In the genomic region with DNA sequence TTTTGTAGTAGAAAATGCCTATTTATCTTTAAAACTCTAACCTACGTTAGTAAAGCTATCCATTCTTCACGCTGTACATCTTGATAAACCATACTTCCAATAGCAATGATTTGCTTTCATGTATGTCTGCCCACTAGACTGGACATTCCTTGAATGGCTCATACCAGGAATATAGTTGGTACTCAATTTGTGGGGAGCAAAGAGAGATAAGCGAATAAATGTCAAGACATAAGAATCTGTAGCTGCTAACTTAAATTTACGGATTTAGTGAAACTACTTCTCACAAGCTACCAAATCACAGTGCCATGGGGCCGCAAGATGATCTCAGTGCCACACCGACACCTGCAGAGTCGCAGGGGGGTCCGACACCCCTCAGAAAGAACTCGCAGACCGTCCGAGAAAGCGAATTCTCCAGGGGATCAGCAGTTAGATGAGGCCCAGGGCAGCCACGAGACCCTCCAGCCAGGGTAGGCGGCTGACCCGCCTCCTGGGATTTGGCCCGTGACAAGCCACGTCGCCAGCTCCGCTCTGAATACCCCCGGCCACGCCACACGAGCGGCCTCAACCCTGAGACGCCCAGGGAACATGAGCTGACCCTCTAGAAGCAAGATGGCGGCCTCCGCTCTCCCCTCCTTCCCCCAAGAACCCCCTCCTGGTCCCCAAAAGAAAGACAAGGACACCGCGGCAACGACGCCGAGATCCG, we compare ENCODE assay signal across 1 cellular context.
TF ChIP-seq lines count a peak whose summit lies in the region.

No MANE protein-coding gene starts in this region.

TF ChIP-seq in GM23338, 12 proteins besides CTCF, POLR2A, EP300 and RAD21 (continued from another document):
- TF ChIP-seq, protein P1, sequence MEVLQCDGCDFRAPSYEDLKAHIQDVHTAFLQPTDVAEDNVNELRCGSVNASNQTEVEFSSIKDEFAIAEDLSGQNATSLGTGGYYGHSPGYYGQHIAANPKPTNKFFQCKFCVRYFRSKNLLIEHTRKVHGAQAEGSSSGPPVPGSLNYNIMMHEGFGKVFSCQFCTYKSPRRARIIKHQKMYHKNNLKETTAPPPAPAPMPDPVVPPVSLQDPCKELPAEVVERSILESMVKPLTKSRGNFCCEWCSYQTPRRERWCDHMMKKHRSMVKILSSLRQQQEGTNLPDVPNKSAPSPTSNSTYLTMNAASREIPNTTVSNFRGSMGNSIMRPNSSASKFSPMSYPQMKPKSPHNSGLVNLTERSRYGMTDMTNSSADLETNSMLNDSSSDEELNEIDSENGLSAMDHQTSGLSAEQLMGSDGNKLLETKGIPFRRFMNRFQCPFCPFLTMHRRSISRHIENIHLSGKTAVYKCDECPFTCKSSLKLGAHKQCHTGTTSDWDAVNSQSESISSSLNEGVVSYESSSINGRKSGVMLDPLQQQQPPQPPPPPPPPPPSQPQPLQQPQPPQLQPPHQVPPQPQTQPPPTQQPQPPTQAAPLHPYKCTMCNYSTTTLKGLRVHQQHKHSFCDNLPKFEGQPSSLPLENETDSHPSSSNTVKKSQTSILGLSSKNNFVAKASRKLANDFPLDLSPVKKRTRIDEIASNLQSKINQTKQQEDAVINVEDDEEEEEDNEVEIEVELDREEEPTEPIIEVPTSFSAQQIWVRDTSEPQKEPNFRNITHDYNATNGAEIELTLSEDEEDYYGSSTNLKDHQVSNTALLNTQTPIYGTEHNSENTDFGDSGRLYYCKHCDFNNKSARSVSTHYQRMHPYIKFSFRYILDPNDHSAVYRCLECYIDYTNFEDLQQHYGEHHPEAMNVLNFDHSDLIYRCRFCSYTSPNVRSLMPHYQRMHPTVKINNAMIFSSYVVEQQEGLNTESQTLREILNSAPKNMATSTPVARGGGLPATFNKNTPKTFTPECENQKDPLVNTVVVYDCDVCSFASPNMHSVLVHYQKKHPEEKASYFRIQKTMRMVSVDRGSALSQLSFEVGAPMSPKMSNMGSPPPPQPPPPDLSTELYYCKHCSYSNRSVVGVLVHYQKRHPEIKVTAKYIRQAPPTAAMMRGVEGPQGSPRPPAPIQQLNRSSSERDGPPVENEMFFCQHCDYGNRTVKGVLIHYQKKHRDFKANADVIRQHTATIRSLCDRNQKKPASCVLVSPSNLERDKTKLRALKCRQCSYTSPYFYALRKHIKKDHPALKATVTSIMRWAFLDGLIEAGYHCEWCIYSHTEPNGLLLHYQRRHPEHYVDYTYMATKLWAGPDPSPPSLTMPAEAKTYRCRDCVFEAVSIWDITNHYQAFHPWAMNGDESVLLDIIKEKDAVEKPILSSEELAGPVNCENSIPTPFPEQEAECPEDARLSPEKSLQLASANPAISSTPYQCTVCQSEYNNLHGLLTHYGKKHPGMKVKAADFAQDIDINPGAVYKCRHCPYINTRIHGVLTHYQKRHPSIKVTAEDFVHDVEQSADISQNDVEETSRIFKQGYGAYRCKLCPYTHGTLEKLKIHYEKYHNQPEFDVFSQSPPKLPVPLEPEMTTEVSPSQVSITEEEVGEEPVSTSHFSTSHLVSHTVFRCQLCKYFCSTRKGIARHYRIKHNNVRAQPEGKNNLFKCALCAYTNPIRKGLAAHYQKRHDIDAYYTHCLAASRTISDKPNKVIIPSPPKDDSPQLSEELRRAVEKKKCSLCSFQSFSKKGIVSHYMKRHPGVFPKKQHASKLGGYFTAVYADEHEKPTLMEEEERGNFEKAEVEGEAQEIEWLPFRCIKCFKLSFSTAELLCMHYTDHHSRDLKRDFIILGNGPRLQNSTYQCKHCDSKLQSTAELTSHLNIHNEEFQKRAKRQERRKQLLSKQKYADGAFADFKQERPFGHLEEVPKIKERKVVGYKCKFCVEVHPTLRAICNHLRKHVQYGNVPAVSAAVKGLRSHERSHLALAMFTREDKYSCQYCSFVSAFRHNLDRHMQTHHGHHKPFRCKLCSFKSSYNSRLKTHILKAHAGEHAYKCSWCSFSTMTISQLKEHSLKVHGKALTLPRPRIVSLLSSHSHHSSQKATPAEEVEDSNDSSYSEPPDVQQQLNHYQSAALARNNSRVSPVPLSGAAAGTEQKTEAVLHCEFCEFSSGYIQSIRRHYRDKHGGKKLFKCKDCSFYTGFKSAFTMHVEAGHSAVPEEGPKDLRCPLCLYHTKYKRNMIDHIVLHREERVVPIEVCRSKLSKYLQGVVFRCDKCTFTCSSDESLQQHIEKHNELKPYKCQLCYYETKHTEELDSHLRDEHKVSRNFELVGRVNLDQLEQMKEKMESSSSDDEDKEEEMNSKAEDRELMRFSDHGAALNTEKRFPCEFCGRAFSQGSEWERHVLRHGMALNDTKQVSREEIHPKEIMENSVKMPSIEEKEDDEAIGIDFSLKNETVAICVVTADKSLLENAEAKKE (CRISPR knock-in tag; IDR thresholded peaks at IDR 0.05) = no peak
- TF ChIP-seq STAT1 (IDR thresholded peaks at IDR 0.05; ENCODE audit: unreplicated experiment) (no peak), ZNF114 (CRISPR knock-in tag; IDR thresholded peaks at IDR 0.05) (no peak)
- TF ChIP-seq, protein P2, sequence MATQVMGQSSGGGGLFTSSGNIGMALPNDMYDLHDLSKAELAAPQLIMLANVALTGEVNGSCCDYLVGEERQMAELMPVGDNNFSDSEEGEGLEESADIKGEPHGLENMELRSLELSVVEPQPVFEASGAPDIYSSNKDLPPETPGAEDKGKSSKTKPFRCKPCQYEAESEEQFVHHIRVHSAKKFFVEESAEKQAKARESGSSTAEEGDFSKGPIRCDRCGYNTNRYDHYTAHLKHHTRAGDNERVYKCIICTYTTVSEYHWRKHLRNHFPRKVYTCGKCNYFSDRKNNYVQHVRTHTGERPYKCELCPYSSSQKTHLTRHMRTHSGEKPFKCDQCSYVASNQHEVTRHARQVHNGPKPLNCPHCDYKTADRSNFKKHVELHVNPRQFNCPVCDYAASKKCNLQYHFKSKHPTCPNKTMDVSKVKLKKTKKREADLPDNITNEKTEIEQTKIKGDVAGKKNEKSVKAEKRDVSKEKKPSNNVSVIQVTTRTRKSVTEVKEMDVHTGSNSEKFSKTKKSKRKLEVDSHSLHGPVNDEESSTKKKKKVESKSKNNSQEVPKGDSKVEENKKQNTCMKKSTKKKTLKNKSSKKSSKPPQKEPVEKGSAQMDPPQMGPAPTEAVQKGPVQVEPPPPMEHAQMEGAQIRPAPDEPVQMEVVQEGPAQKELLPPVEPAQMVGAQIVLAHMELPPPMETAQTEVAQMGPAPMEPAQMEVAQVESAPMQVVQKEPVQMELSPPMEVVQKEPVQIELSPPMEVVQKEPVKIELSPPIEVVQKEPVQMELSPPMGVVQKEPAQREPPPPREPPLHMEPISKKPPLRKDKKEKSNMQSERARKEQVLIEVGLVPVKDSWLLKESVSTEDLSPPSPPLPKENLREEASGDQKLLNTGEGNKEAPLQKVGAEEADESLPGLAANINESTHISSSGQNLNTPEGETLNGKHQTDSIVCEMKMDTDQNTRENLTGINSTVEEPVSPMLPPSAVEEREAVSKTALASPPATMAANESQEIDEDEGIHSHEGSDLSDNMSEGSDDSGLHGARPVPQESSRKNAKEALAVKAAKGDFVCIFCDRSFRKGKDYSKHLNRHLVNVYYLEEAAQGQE (IDR thresholded peaks at IDR 0.05; ENCODE audit: unreplicated experiment) = no peak
